In the genomic region with DNA sequence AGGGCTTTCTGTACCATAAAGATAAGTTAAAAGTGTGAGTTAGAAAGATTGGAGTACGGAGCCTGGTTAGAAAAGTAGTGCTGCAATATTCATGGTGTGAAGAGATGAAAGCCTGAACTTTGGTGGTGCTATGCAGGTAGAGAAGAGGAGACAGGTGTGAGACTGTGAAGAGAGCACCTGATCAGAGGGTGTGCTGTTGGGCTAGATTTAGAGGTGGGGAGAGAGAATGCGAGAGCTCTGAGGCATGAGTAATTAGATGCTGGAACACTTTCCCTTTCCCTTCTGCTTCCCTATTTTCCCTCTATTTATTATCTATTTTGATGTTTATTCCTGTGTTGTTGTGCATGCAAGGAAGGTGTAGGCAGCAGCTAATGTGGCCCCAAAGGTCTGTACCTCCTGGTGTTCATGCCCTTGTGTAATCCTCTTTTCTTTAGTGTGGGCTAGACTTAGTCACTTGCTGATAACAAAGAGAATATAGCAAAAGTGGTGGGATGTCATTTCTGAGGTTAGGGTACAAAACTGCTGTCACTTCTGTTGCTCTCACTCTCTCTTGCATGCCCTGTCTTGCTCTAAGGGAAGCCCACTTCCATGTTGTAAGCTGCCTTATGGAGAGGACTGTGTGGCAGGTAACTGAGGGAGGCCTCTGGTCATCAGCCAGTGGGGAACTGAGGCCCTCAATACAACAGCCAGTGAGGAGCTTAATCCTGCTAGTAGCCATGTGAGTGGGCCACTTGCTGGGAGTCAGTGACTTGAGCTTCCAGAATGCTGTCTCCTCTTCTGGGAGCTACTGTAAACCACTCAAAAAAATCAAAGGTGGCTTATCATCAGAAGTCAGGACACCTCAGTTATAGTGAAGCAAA, we compare ENCODE assay signal across 16 cellular contexts. TPM values are rescaled to one million over a fixed set of nuclear protein-coding genes. Genes with fewer than 3 reads are reported as not detected.
DNase-seq lines count a peak whose midpoint lies in the region; ATAC-seq and TF ChIP-seq lines count a peak whose summit lies in the region.
"Had no signal": no experiment of that assay in that cellular context is flagged by ENCODE, and none has a peak within 500 bp of the region (broad histone marks: within the 10 kb centered on the region; RNA-seq: fewer than 3 reads in every experiment).

No MANE protein-coding gene starts in this region.

- ATAC-seq in effector memory CD8-positive, alpha-beta T cell (replicated peaks) = no peak
- ATAC-seq in gastrocnemius medialis = no peak
- ATAC-seq: left lung had no signal

- peaks cover 12% of the 10 kb centered on the region for H3K36me3 ChIP-seq in HUES6 (ENCODE audit: control insufficient read depth, insufficient read depth, low read length)
- H3K36me3 ChIP-seq in gastrocnemius medialis = no peaks in the 10 kb centered on the region
- H3K36me3 ChIP-seq: left lung, thoracic aorta had no signal

- no peaks in the 10 kb centered on the region for H3K9me3 Mint-ChIP-seq in effector memory CD8-positive, alpha-beta T cell
- H3K9me3 Mint-ChIP-seq in nephron = peaks cover 4% of the 10 kb centered on the region
- H3K9me3 Mint-ChIP-seq: activated T-helper 2 cell treated with anti-CD3 and anti-CD28 coated beads, Interferon-gamma antibody, Interleukin-2, Interleukin-4, amounts not matched to agents 10 μg/mL and 5 μg/mL and 100 μg/mL, durations not matched to agents 14 hours and 24 hours and 36 hours; T-helper 1 cell treated with Interleukin-12 subunit alpha and Interleukin-12 subunit beta and Interleukin-4 antibody, amounts not matched to agents 30 μg/mL and 1 μg/mL, for 36 hours had no signal

- H3K27ac ChIP-seq in HUES6 (ENCODE audit: low read depth, low read length) (no peak overlapping the region), gastrocnemius medialis (no peak overlapping the region)
- H3K27ac ChIP-seq: left lung, thoracic aorta had no signal

- H3K27me3 ChIP-seq in HUES6 (ENCODE audit: control insufficient read depth, insufficient read depth, low read length) (peaks cover 12% of the 10 kb centered on the region), gastrocnemius medialis (no peaks in the 10 kb centered on the region)

- H3K36me3 Mint-ChIP-seq in effector memory CD8-positive, alpha-beta T cell (ENCODE audit: insufficient read depth) = peaks cover 4% of the 10 kb centered on the region
- peaks cover 16% of the 10 kb centered on the region for H3K36me3 Mint-ChIP-seq in nephron (ENCODE audit: low read depth)

- no peak overlapping the region for H3K9ac ChIP-seq in HUES6 (ENCODE audit: low read length)

- DNase-seq in DMS79 treated with DMSO at 0.1 percent for 48 hours (lab: John Stamatoyannopoulos, UW) (peak; percentile 51), DMS79 (lab: John Stamatoyannopoulos, UW) (no peak), gastrocnemius medialis (no peak), kidney tubule cell (ENCODE audit: low spot score) (no peak)
- DNase-seq in effector memory CD8-positive, alpha-beta T cell = no peak
- DNase-seq in stimulated activated CD4-positive, alpha-beta T cell treated with anti-CD3 and anti-CD28 coated beads, Interleukin-4, amount 100 ng/mL, for 24 hours = no peak
- DNase-seq: 8988T; effector CD8-positive, alpha-beta T cell; left lung; NCI-H2029; OCI-M1 had no signal

- peak overlapping the region in 1 of 2 donors; percentile 86 for H3K27ac Mint-ChIP-seq in effector memory CD8-positive, alpha-beta T cell
- no peak overlapping the region for H3K27ac Mint-ChIP-seq in nephron
- H3K27ac Mint-ChIP-seq: activated T-helper 2 cell treated with anti-CD3 and anti-CD28 coated beads, Interferon-gamma antibody, Interleukin-2, Interleukin-4, amounts not matched to agents 10 μg/mL and 5 μg/mL and 100 μg/mL, durations not matched to agents 14 hours and 24 hours and 36 hours; T-helper 1 cell treated with Interleukin-12 subunit alpha and Interleukin-12 subunit beta and Interleukin-4 antibody, amounts not matched to agents 30 μg/mL and 1 μg/mL, for 36 hours had no signal

- no peak for TF ChIP-seq POLR2A in gastrocnemius medialis (IDR thresholded peaks at IDR 0.05)

- H3K4me1 ChIP-seq in HUES6 (ENCODE audit: control insufficient read depth, insufficient read depth, low read length) (peaks cover 26% of the 10 kb centered on the region), gastrocnemius medialis (peaks cover 18% of the 10 kb centered on the region in 2 donors)

- H3K4me3 ChIP-seq in HUES6 (ENCODE audit: low read depth, low read length) (peak overlapping the region; percentile 75; the same call in 1 of the 2 replicates), gastrocnemius medialis (no peak overlapping the region)
- H3K4me3 ChIP-seq: left lung had no signal

- in situ Hi-C loops in gastrocnemius medialis (cut with MboI; ENCODE audit: low sequenced_read_pairs in 4 of 4) = loop anchor here in 2 of 4 donors (25.0 kb wide), 2 partner anchors 133 to 283 kb away; no protein-coding TSS in a partner anchor

- peak overlapping the region; percentile 81 to 94 for H3K4me3 Mint-ChIP-seq in effector memory CD8-positive, alpha-beta T cell
- H3K4me3 Mint-ChIP-seq in nephron = peak overlapping the region; percentile 87 to 91 (median 90)

- intact Hi-C loops in gastrocnemius medialis (cut with DNase I; ENCODE audit: low total_unique reads) = loop anchor here (5.0 to 10.0 kb wide), 5 partner anchors 102 to 783 kb away; a partner anchor contains a TSS

- no peak for TF ChIP-seq CTCF in nephron (IDR thresholded peaks at IDR 0.05; ENCODE audit: unreplicated experiment in 3 of 3)
- TF ChIP-seq CTCF in gastrocnemius medialis (IDR thresholded peaks at IDR 0.05 in 4 of 5, conservative IDR thresholded peaks at IDR 0.05 in 1 of 5) = no peak

- peaks cover 25 to 53% of the 10 kb centered on the region in 2 donors for H3K4me1 Mint-ChIP-seq in effector memory CD8-positive, alpha-beta T cell (ENCODE audit: low read depth in 2 of 2)
- H3K4me1 Mint-ChIP-seq in nephron = peaks cover 26% of the 10 kb centered on the region

- no peaks in the 10 kb centered on the region for H3K27me3 Mint-ChIP-seq in effector memory CD8-positive, alpha-beta T cell
- H3K27me3 Mint-ChIP-seq in nephron (ENCODE audit: low read depth) = peaks cover 33% of the 10 kb centered on the region

- H3K9me3 ChIP-seq in HUES6 (ENCODE audit: control insufficient read depth, insufficient read depth, low read depth, low read length) = no peaks in the 10 kb centered on the region; the same call in 1 of the 2 replicates
- H3K9me3 ChIP-seq in gastrocnemius medialis = no peaks in the 10 kb centered on the region
- H3K9me3 ChIP-seq: left lung, thoracic aorta had no signal

RNA-seq across cellular contexts. Expression of a gene that starts 2.6 kb away (rescaled TPM):
- total RNA-seq in gastrocnemius medialis = 1 to 10 TPM; 1.6 to 6.6 (median 4.8) TPM
